ENCODE assay signal across 8 cellular contexts in genomic region chr14:35045798-35046047, GRCh38. TPM values are rescaled to one million over a fixed set of nuclear protein-coding genes. Genes with fewer than 3 reads are reported as not detected.
A peak's percentile ranks its signal among the peaks of the same experiment; 100 is the strongest.
DNase-seq lines count a peak whose midpoint lies in the region; ATAC-seq and TF ChIP-seq lines count a peak whose summit lies in the region.

No MANE protein-coding gene starts in this region.

- H3K36me3 ChIP-seq in heart left ventricle (peaks cover 0 to 19% (median 0%) of the 10 kb centered on the region in 9 donors), lung (ENCODE audit: control insufficient read depth in 2 of 2, insufficient read depth in 2 of 2, low read length in 2 of 2) (peaks cover 0 to 2% of the 10 kb centered on the region in 2 donors), upper lobe of right lung (peaks cover 10% of the 10 kb centered on the region)

- ATAC-seq in heart left ventricle, result peak in 1 of 4 donors; percentile 1
- ATAC-seq in Right ventricle myocardium superior (ENCODE audit: poor library complexity), result no peak
- ATAC-seq in lung (ENCODE audit: insufficient read depth, low FRiP score), result no peak
- no peak for ATAC-seq in upper lobe of right lung
- ATAC-seq in activated CD4-positive, CD25-positive, alpha-beta regulatory T cell treated with anti-CD3 and anti-CD28 coated beads, Interleukin-2, amount 50 U/mL, for 24 hours, result no peak

- DNase-seq in heart left ventricle, result no peak
- DNase-seq in Right ventricle myocardium superior, result no peak
- no peak for DNase-seq in astrocyte of the spinal cord (ENCODE audit: low read depth, low spot score)
- no peak for DNase-seq in lung (ENCODE audit: low spot score)
- no peak for DNase-seq in upper lobe of right lung
- DNase-seq in DMS 273 treated with DMSO at 0.1 percent for 48 hours (lab: John Stamatoyannopoulos, UW), result no peak
- DNase-seq in HCEC 1CT, result no peak

- peaks cover 0 to 42% (median 23%) of the 10 kb centered on the region in 12 donors for H3K4me1 ChIP-seq in heart left ventricle
- H3K4me1 ChIP-seq in lung (ENCODE audit: control insufficient read depth in 2 of 2, insufficient read depth in 2 of 2, low read length in 2 of 2), result peaks cover 4 to 7% of the 10 kb centered on the region in 2 donors
- H3K4me1 ChIP-seq in upper lobe of right lung, result peaks cover 20% of the 10 kb centered on the region

- H3K9me3 ChIP-seq in heart left ventricle, result no peaks in the 10 kb centered on the region
- peaks cover 0 to 2% of the 10 kb centered on the region in 2 donors for H3K9me3 ChIP-seq in lung (ENCODE audit: control insufficient read depth in 2 of 2, insufficient read depth in 1 of 2, low read length in 1 of 2)
- H3K9me3 ChIP-seq in upper lobe of right lung, result no peaks in the 10 kb centered on the region

- TF ChIP-seq POLR2A in heart left ventricle (IDR thresholded peaks at IDR 0.05), result no peak

- WGBS in heart left ventricle, 4 donors, result 0 to 3% (median 0%) methylated on average over 6 of the region's 6 CpGs
- 1% methylated on average over 6 of the region's 6 CpGs for WGBS in lung, 2 donors

- intact Hi-C loops in heart left ventricle (cut with DNase I), result loop anchor here in 7 of 10 donors (1.0 to 10.0 kb wide), 10 partner anchors 61 to 367 kb away; partner anchors contain the start of genes PPP2R3C (in 4 of the 7), SRP54 (in 4 of the 7), NFKBIA (in 3 of the 7) and CFL2 (in 1 of the 7)
- intact Hi-C loops in Right ventricle myocardium superior (cut with DNase I), result no loop called here
- intact Hi-C loops in upper lobe of right lung (cut with DNase I), result no loop called here

- H3K4me3 ChIP-seq in heart left ventricle, result peak overlapping the region; percentile 7 to 95 (median 84)
- peak overlapping the region; percentile 64 for H3K4me3 ChIP-seq in astrocyte of the spinal cord (ENCODE audit: low read depth, low read length)
- peak overlapping the region; percentile 37 for H3K4me3 ChIP-seq in lung
- H3K4me3 ChIP-seq in upper lobe of right lung, result peak overlapping the region; percentile 91

- TF ChIP-seq CTCF in heart left ventricle (IDR thresholded peaks at IDR 0.05) (no peak), astrocyte of the spinal cord (IDR thresholded peaks at IDR 0.05; ENCODE audit: low read depth, low read length) (no peak), lung (IDR thresholded peaks at IDR 0.05; ENCODE audit: control extremely low read depth, extremely low read depth) (no peak), upper lobe of right lung (IDR thresholded peaks at IDR 0.05) (no peak)

- H3K27me3 ChIP-seq in heart left ventricle (no peaks in the 10 kb centered on the region), lung (ENCODE audit: control insufficient read depth, insufficient read depth) (no peaks in the 10 kb centered on the region), upper lobe of right lung (no peaks in the 10 kb centered on the region)

- in situ Hi-C loops in astrocyte of the spinal cord (cut with HindIII; ENCODE audit: low sequenced_read_pairs), result no loop called here

- H3K27ac ChIP-seq in heart left ventricle (peak overlapping the region; percentile 91 to 99 (median 96)), lung (ENCODE audit: low read depth in 1 of 2, low read length in 1 of 2) (peak overlapping the region; percentile 98 to 99), upper lobe of right lung (peak overlapping the region; percentile 95)

RNA-seq across cellular contexts. Expression of gene FAM177A1, which starts 0.3 kb away (rescaled TPM):
- 100 to 1,000 TPM in 4 of 9 donors, 10 to 100 TPM in 5; 56.3 to 129 (median 98.8) TPM for total RNA-seq in heart left ventricle
- 10 to 100 TPM; 58.5 to 77.1 TPM for polyA plus RNA-seq in heart left ventricle
- total RNA-seq in Right ventricle myocardium superior, result 52.8 TPM
- 10 to 100 TPM; 75.7 to 86.3 TPM for total RNA-seq in lung
- 100 to 1,000 TPM in 1 of 2 donors, 10 to 100 TPM in 1; 62.3 to 153 TPM for polyA plus RNA-seq in lung
- total RNA-seq in upper lobe of right lung, result 117 TPM

Comparison
In these comparisons a context has a peak if more than half of its experiments do, and no peak if none do; other contexts are left out.
1. intact Hi-C loops: an anchor here in heart left ventricle (1.0 to 10.0 kb wide); none called in Right ventricle myocardium superior and upper lobe of right lung.
2. H3K4me3 ChIP-seq: peak in every context shown above with its lines; median percentile 91 in upper lobe of right lung; 84 in heart left ventricle; 64 in astrocyte of the spinal cord; 37 in lung.